Comparison of ENCODE assay signal across 2 cellular contexts in genomic region chr14:68188174-68188573, GRCh38.
TF ChIP-seq lines count a peak whose summit lies in the region.

No MANE protein-coding gene starts in this region.

TF ChIP-seq in HepG2, 621 proteins besides CTCF, POLR2A, EP300 and RAD21:
- TF ChIP-seq TRIM22 (IDR thresholded peaks at IDR 0.05) (no peak), MIER3 (CRISPR knock-in tag; IDR thresholded peaks at IDR 0.05; ENCODE audit: borderline replicate concordance) (no peak), DBP (CRISPR knock-in tag; IDR thresholded peaks at IDR 0.05; ENCODE audit: not compliant biosample characterization) (no peak), ZNF337 (CRISPR knock-in tag; IDR thresholded peaks at IDR 0.05; ENCODE audit: borderline replicate concordance, low read depth) (no peak), ZNF678 (CRISPR knock-in tag; IDR thresholded peaks at IDR 0.05) (no peak), HIVEP1 (CRISPR knock-in tag; IDR thresholded peaks at IDR 0.05) (no peak), NFE2 (CRISPR knock-in tag; IDR thresholded peaks at IDR 0.05) (no peak), SMC3 (IDR thresholded peaks at IDR 0.05; ENCODE audit: low read length) (no peak), NRL (CRISPR knock-in tag; IDR thresholded peaks at IDR 0.05; ENCODE audit: borderline replicate concordance) (no peak), JARID2 (CRISPR knock-in tag; IDR thresholded peaks at IDR 0.05; ENCODE audit: insufficient replicate concordance) (no peak), FOXA3 (CRISPR knock-in tag; IDR thresholded peaks at IDR 0.05) (no peak), ASH2L (IDR thresholded peaks at IDR 0.05; ENCODE audit: insufficient read length, low read depth, low read length) (no peak), ZNF205 (CRISPR knock-in tag; IDR thresholded peaks at IDR 0.05) (no peak)

TF ChIP-seq in K562, 482 proteins besides CTCF, POLR2A, EP300 and RAD21 (continued from another document):
- no peak for TF ChIP-seq CREB3L1 (IDR thresholded peaks at IDR 0.05; ENCODE audit: borderline replicate concordance, low read depth)
- no peak for TF ChIP-seq NFRKB (IDR thresholded peaks at IDR 0.05; ENCODE audit: low read depth)
- no peak for TF ChIP-seq IRF9 (tag; IDR thresholded peaks at IDR 0.05)
